Comparison of ENCODE assay signal across 35 cellular contexts in genomic region chr6:168349718-168350117, GRCh38. TPM values are rescaled to one million over a fixed set of nuclear protein-coding genes. Genes with fewer than 3 reads are reported as not detected.
"Had no signal": no experiment of that assay in that cellular context is flagged by ENCODE, and none has a peak within 500 bp of the region (broad histone marks: within the 10 kb centered on the region; RNA-seq: fewer than 3 reads in every experiment).

No MANE protein-coding gene starts in this region.

- H3K27ac Mint-ChIP-seq: activated B cell treated with CpG ODN at 0.5 μM for 24 hours; activated CD4-positive, alpha-beta memory T cell treated with anti-CD3 and anti-CD28 coated beads, Interleukin-2, amount 10 ng/mL, durations not matched to agents 7 days and 5 days; activated CD4-positive, alpha-beta T cell treated with anti-CD3 and anti-CD28 coated beads, Interleukin-2, amount 10 ng/mL, durations not matched to agents 7 days and 5 days; activated naive CD8-positive, alpha-beta T cell treated with anti-CD3 and anti-CD28 coated beads for 36 hours; activated naive CD8-positive, alpha-beta T cell treated with anti-CD3 and anti-CD28 coated beads, Interleukin-2, amount 50 U/mL, for 24 hours; activated T-cell treated with anti-CD3 and anti-CD28 coated beads, Interleukin-2, amount 50 U/mL, for 24 hours; activated T-cell treated with anti-CD3 and anti-CD28 coated beads, Interleukin-2, amount 50 U/mL, for 72 hours; effector memory CD8-positive, alpha-beta T cell; T-helper 17 cell; T-helper 2 cell treated with Interferon-gamma antibody and Interleukin-4, amounts not matched to agents 5 μg/mL and 100 μg/mL, for 36 hours had no signal

- H3K4me3 Mint-ChIP-seq: activated B cell treated with CpG ODN at 0.5 μM for 24 hours; activated CD4-positive, alpha-beta memory T cell treated with anti-CD3 and anti-CD28 coated beads, Interleukin-2, amount 10 ng/mL, durations not matched to agents 7 days and 5 days; activated CD4-positive, alpha-beta T cell treated with anti-CD3 and anti-CD28 coated beads, Interleukin-2, amount 10 ng/mL, durations not matched to agents 7 days and 5 days; activated naive CD8-positive, alpha-beta T cell treated with anti-CD3 and anti-CD28 coated beads for 36 hours; activated naive CD8-positive, alpha-beta T cell treated with anti-CD3 and anti-CD28 coated beads, Interleukin-2, amount 50 U/mL, for 24 hours; activated T-cell treated with anti-CD3 and anti-CD28 coated beads, Interleukin-2, amount 50 U/mL, for 24 hours; activated T-cell treated with anti-CD3 and anti-CD28 coated beads, Interleukin-2, amount 50 U/mL, for 72 hours; effector memory CD8-positive, alpha-beta T cell; T-helper 17 cell; T-helper 2 cell treated with Interferon-gamma antibody and Interleukin-4, amounts not matched to agents 5 μg/mL and 100 μg/mL, for 36 hours had no signal

- H3K36me3 Mint-ChIP-seq: activated naive CD8-positive, alpha-beta T cell treated with anti-CD3 and anti-CD28 coated beads for 36 hours had no signal

- ATAC-seq: activated CD4-positive, CD25-positive, alpha-beta regulatory T cell treated with anti-CD3 and anti-CD28 coated beads, Interleukin-2, amount 50 U/mL, for 24 hours; activated naive CD8-positive, alpha-beta T cell treated with anti-CD3 and anti-CD28 coated beads, Interleukin-2, amount 50 U/mL, for 24 hours; body of pancreas; effector memory CD8-positive, alpha-beta T cell; gastroesophageal sphincter; heart right ventricle; T-helper 17 cell had no signal

- H3K4me1 Mint-ChIP-seq: activated B cell treated with CpG ODN at 0.5 μM for 24 hours; activated CD4-positive, alpha-beta T cell treated with anti-CD3 and anti-CD28 coated beads, Interleukin-2, amount 10 ng/mL, durations not matched to agents 7 days and 5 days; activated naive CD8-positive, alpha-beta T cell treated with anti-CD3 and anti-CD28 coated beads for 36 hours; activated naive CD8-positive, alpha-beta T cell treated with anti-CD3 and anti-CD28 coated beads, Interleukin-2, amount 50 U/mL, for 24 hours; T-helper 17 cell had no signal

- DNase-seq: activated B cell treated with CpG ODN at 0.5 μM for 24 hours; activated CD4-positive, alpha-beta memory T cell treated with anti-CD3 and anti-CD28 coated beads, Interleukin-2, amount 10 ng/mL, durations not matched to agents 7 days and 5 days; activated CD4-positive, alpha-beta T cell treated with anti-CD3 and anti-CD28 coated beads, Interleukin-2, amount 10 ng/mL, durations not matched to agents 7 days and 5 days; activated CD4-positive, alpha-beta T cell treated with anti-CD3 and anti-CD28 coated beads, Interleukin-2, amount 50 U/mL, for 4 hours; activated CD8-positive, alpha-beta memory T cell treated with anti-CD3 and anti-CD28 coated beads, Interleukin-2, amount 50 U/mL, for 48 hours; activated gamma-delta T cell; activated naive CD4-positive, alpha-beta T cell treated with anti-CD3 and anti-CD28 coated beads, Interleukin-2, amount 50 U/mL, for 16 hours; activated naive CD4-positive, alpha-beta T cell treated with Interleukin-2 at 50 U/mL for 16 hours; activated naive CD8-positive, alpha-beta T cell treated with anti-CD3 and anti-CD28 coated beads for 36 hours; activated naive CD8-positive, alpha-beta T cell treated with anti-CD3 and anti-CD28 coated beads, Interleukin-2, amount 50 U/mL, for 24 hours; activated T-cell treated with anti-CD3 and anti-CD28 coated beads for 4 hours; activated T-cell treated with anti-CD3 and anti-CD28 coated beads, Interleukin-2, amount 50 U/mL, for 24 hours; activated T-cell treated with anti-CD3 and anti-CD28 coated beads, Interleukin-2, amount 50 U/mL, for 72 hours; adrenal gland; amygdala; aorta; body of pancreas; caudate nucleus; cortex of kidney; dermis blood vessel endothelial cell; effector CD4-positive, alpha-beta T cell; effector memory CD8-positive, alpha-beta T cell; esophagus squamous epithelium; foreskin melanocyte; heart right ventricle; T-helper 17 cell; T1000; WERI-Rb-1 had no signal

- H3K9me3 Mint-ChIP-seq: effector memory CD8-positive, alpha-beta T cell had no signal

RNA-seq across cellular contexts. Expression of gene DACT2, which starts 30.1 kb away (rescaled TPM):
- total RNA-seq: activated B cell treated with CpG ODN at 0.5 μM for 24 hours; activated naive CD8-positive, alpha-beta T cell treated with anti-CD3 and anti-CD28 coated beads for 36 hours; dermis blood vessel endothelial cell; endothelial cell of umbilical vein; fibroblast of lung; fibroblast of villous mesenchyme; glomerular endothelial cell; T-helper 17 cell had no signal
